Comparison of ENCODE assay signal across 8 cellular contexts in the genomic region with DNA sequence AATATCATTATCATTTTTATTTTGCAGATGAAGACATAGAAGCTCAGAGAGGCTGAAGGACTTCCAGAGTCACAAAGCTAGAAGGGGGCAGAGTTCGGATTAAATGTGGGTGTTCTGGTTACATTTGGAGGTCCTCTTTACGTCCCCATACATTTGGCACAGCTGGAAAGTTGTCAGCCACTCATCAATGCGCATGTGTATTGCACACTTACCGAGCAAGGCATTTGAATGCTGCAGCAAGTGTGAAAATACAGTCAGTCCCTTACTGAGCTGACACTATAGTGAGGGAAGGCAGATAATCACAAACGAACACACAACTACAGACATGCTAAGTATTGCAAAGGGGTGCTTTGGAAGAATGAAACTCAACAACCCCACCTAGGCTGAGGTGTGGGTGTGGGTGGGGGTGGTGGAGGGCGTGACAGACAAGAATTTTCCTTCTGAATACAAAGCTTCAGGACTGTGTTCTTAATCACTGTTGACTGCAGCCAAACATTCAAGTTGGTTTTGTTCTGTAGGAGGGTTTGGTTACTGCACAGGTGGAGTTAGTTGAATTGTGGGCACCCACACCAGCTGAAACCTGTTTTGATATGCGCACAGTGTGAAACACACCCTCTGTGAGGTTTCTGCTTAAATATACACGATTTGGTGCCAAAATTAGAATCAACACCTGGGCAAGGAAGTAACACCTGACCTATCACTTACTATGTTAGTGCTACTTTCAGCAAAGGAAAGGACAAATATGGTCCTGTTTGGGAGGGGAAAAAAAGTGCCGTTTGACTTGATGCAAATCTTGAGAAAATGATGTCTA.
DNase-seq lines count a peak whose midpoint lies in the region; ATAC-seq and TF ChIP-seq lines count a peak whose summit lies in the region.

No MANE protein-coding gene starts in this region.

- TF ChIP-seq EP300 in esophagus muscularis mucosa (IDR thresholded peaks at IDR 0.05) = no peak

- no peak overlapping the region for H3K27ac ChIP-seq in esophagus muscularis mucosa (replicated peaks in 1 of 4)

- ATAC-seq in GM18505 (IDR thresholded peaks at IDR 0.05; ENCODE audit: unreplicated experiment) (peak; percentile 90), GM21786 (IDR thresholded peaks at IDR 0.05; ENCODE audit: unreplicated experiment) (peak; percentile 91)

- H3K36me3 ChIP-seq in esophagus muscularis mucosa = no peaks in the 10 kb centered on the region

- intact Hi-C loops in esophagus muscularis mucosa (cut with DNase I) (no loop called here), head of caudate nucleus (cut with DNase I) (no loop called here)

- TF ChIP-seq POLR2A in GM18505 (IDR thresholded peaks at IDR 0.05; ENCODE audit: borderline replicate concordance, extremely low read depth, insufficient read depth, insufficient read length) = no peak
- TF ChIP-seq POLR2A in esophagus muscularis mucosa (IDR thresholded peaks at IDR 0.05; ENCODE audit: low read depth) = no peak

- no peaks in the 10 kb centered on the region for H3K4me1 ChIP-seq in esophagus muscularis mucosa

- H3K4me3 ChIP-seq in esophagus muscularis mucosa = no peak overlapping the region

- H3K27me3 ChIP-seq in esophagus muscularis mucosa = no peaks in the 10 kb centered on the region

- DNase-seq in NCI-H2029 (lab: John Stamatoyannopoulos, UW) (peak; percentile 65), esophagus muscularis mucosa (ENCODE audit: extremely low spot score) (no peak), head of caudate nucleus (no peak), cerebellar cortex (ENCODE audit: low spot score) (no peak)
- DNase-seq in activated gamma-delta T cell treated with anti-CD3 and anti-CD28 coated beads, Interleukin-2, amount 50 U/mL, for 16 hours (ENCODE audit: low read depth) = peak; percentile 39
- peak in 2 of 3 experiments; percentile 31 to 56 for DNase-seq in stimulated activated CD4-positive, alpha-beta T cell treated with anti-CD3 and anti-CD28 coated beads, TNF-alpha, amount 100 ng/mL, for 4 hours (ENCODE audit: low read depth in 3 of 3)

- WGBS in esophagus muscularis mucosa = 58% methylated on average over 9 of the region's 9 CpGs

- TF ChIP-seq CTCF in esophagus muscularis mucosa (IDR thresholded peaks at IDR 0.05) = no peak

- H3K9me3 ChIP-seq in esophagus muscularis mucosa = no peaks in the 10 kb centered on the region

Comparison
In these comparisons a context has a peak if more than half of its experiments do, and no peak if none do; other contexts are left out.
1. DNase-seq: peak in NCI-H2029 (single experiment), activated gamma-delta T cell treated with anti-CD3 and anti-CD28 coated beads, Interleukin-2, amount 50 U/mL, for 16 hours (single experiment) and stimulated activated CD4-positive, alpha-beta T cell treated with anti-CD3 and anti-CD28 coated beads, TNF-alpha, amount 100 ng/mL, for 4 hours (2 of 3); none in esophagus muscularis mucosa (single experiment), head of caudate nucleus (0 of 42) and cerebellar cortex (single experiment).